15 cellular contexts compared by ENCODE assay signal in the genomic region with DNA sequence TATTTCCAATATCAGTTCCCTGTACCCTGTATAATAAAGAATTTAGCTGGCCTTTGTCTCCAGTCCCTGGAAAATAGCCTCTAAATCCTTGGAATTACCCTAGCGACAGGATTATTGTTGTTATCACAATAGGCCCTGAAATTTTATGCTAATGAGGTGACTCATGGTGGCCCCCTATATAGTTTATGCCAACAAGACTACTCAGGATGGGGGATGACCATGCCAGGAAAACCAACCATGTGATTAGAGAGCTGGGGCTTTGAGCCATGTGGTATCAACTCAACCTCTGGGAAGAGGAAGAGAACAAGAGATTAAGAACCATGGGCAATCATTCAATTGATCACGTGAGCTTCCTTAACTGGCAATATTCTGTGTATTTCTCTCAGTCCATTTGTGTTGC.
DNase-seq lines count a peak whose midpoint lies in the region; ATAC-seq and TF ChIP-seq lines count a peak whose summit lies in the region.
"Had no signal": no experiment of that assay in that cellular context is flagged by ENCODE, and none has a peak within 500 bp of the region (broad histone marks: within the 10 kb centered on the region; RNA-seq: fewer than 3 reads in every experiment).

No MANE protein-coding gene starts in this region.

- no peaks in the 10 kb centered on the region for H3K9me3 Mint-ChIP-seq in activated naive CD4-positive, alpha-beta T cell treated with anti-CD3 and anti-CD28 coated beads, Interleukin-2, amount 50 U/mL, for 72 hours

- H3K36me3 Mint-ChIP-seq in activated naive CD4-positive, alpha-beta T cell treated with anti-CD3 and anti-CD28 coated beads, Interleukin-2, amount 50 U/mL, for 72 hours = no peaks in the 10 kb centered on the region

- no peak for TF ChIP-seq CTCF in astrocyte of the cerebellum (IDR thresholded peaks at IDR 0.05; ENCODE audit: low read depth, low read length, missing control alignments)
- no peak for TF ChIP-seq CTCF in fibroblast of the aortic adventitia (IDR thresholded peaks at IDR 0.05; ENCODE audit: insufficient read depth, low read length)
- TF ChIP-seq CTCF in retinal pigment epithelial cell (conservative IDR thresholded peaks at IDR 0.05; ENCODE audit: low read depth, low read length) = no peak

- in situ Hi-C loops in astrocyte of the cerebellum (cut with HindIII; ENCODE audit: low sequenced_read_pairs) = no loop called here

- H3K27ac Mint-ChIP-seq in activated naive CD4-positive, alpha-beta T cell treated with anti-CD3 and anti-CD28 coated beads, Interleukin-2, amount 50 U/mL, for 72 hours = no peak overlapping the region

- no peak for ATAC-seq in activated naive CD4-positive, alpha-beta T cell treated with anti-CD3 and anti-CD28 coated beads, Interleukin-2, amount 50 U/mL, for 72 hours
- ATAC-seq: K562 had no signal

- peak; percentile 30 for DNase-seq in LHCN-M2 (ENCODE audit: low read depth)
- DNase-seq in astrocyte of the cerebellum (ENCODE audit: low read depth) = peak; percentile 20
- DNase-seq in fibroblast of the aortic adventitia (ENCODE audit: low read depth) = peak; percentile 38
- peak; percentile 91 for DNase-seq in retinal pigment epithelial cell (ENCODE audit: low read depth)
- DNase-seq in GM03348 (ENCODE audit: low spot score) = no peak
- DNase-seq in activated naive CD4-positive, alpha-beta T cell treated with anti-CD3 and anti-CD28 coated beads, Interleukin-2, amount 50 U/mL, for 72 hours (ENCODE audit: low spot score in 2 of 2) = no peak
- no peak for DNase-seq in NCI-H82 (lab: John Stamatoyannopoulos, UW)
- DNase-seq: DMS 273 treated with DMSO at 0.1 percent for 48 hours, EL, NCI-H1092 treated with DMSO at 0.1 percent for 48 hours, NCI-H1694 treated with DMSO at 0.1 percent for 48 hours, Peyer's patch, SHP77 had no signal

- H3K4me3 ChIP-seq in astrocyte of the cerebellum (ENCODE audit: low read depth, low read length) = no peak overlapping the region
- H3K4me3 ChIP-seq in fibroblast of the aortic adventitia (ENCODE audit: low read depth, low read length) = no peak overlapping the region
- no peak overlapping the region for H3K4me3 ChIP-seq in retinal pigment epithelial cell (ENCODE audit: low read length)
- H3K4me3 ChIP-seq: BLaER1, K562, Peyer's patch had no signal

Comparison
In these comparisons a context has a peak if more than half of its experiments do, and no peak if none do; other contexts are left out.
1. DNase-seq: peak in LHCN-M2 (single experiment), astrocyte of the cerebellum (single experiment), fibroblast of the aortic adventitia (single experiment) and retinal pigment epithelial cell (single experiment); none in GM03348 (single experiment), activated naive CD4-positive, alpha-beta T cell treated with anti-CD3 and anti-CD28 coated beads, Interleukin-2, amount 50 U/mL, for 72 hours (0 of 2) and NCI-H82 (single experiment).